1 cellular context compared by ENCODE assay signal in genomic region chr12:2812290-2813213, GRCh38.
TF ChIP-seq lines count a peak whose summit lies in the region.

ITFG2 (plus strand) TSS chr12:2812668; CDS start chr12:2812761, 93 bp downstream.

TF ChIP-seq in HepG2, 621 proteins besides CTCF, POLR2A, EP300 and RAD21 (continued from another document and continues in another):
- TF ChIP-seq ZNF737 (CRISPR knock-in tag; IDR thresholded peaks at IDR 0.05; ENCODE audit: borderline replicate concordance) (peak; percentile 99), ZBTB44 (CRISPR knock-in tag; IDR thresholded peaks at IDR 0.05) (no peak), POLR2G (IDR thresholded peaks at IDR 0.05; ENCODE audit: low read depth, low read length) (peak; percentile 98), NFAT5 (CRISPR knock-in tag; IDR thresholded peaks at IDR 0.05) (peak; percentile 95), ZNF253 (CRISPR knock-in tag; IDR thresholded peaks at IDR 0.05; ENCODE audit: borderline replicate concordance) (no peak), ZEB1 (IDR thresholded peaks at IDR 0.05; ENCODE audit: insufficient replicate concordance, low read depth) (no peak), ZBTB20 (CRISPR knock-in tag; IDR thresholded peaks at IDR 0.05; ENCODE audit: borderline replicate concordance, low read depth) (peak; percentile 89; the same call in 1 of the 2 replicates), CENPBD1 (CRISPR knock-in tag; IDR thresholded peaks at IDR 0.05; ENCODE audit: borderline replicate concordance, low read depth) (no peak), PAWR (CRISPR knock-in tag; IDR thresholded peaks at IDR 0.05; ENCODE audit: borderline replicate concordance) (no peak), ZNF549 (CRISPR knock-in tag; IDR thresholded peaks at IDR 0.05) (no peak), TBL1XR1 (IDR thresholded peaks at IDR 0.05; ENCODE audit: borderline replicate concordance, low read length, partially characterized antibody) (no peak), MEIS2 (CRISPR knock-in tag; IDR thresholded peaks at IDR 0.05) (peak; percentile 54; the same call in 1 of the 2 replicates), NR3C1 (CRISPR knock-in tag; IDR thresholded peaks at IDR 0.05) (no peak), CENPT (CRISPR knock-in tag; IDR thresholded peaks at IDR 0.05; ENCODE audit: low read depth) (no peak), ZKSCAN5 (CRISPR knock-in tag; IDR thresholded peaks at IDR 0.05) (no peak), MZF1 (CRISPR knock-in tag; IDR thresholded peaks at IDR 0.05; ENCODE audit: borderline replicate concordance) (peak; percentile 87; the same call in 1 of the 2 replicates), ZNF570 (CRISPR knock-in tag; IDR thresholded peaks at IDR 0.05; ENCODE audit: borderline replicate concordance) (no peak), SP2 (CRISPR knock-in tag; IDR thresholded peaks at IDR 0.05) (peak; percentile 93), ZMAT3 (CRISPR knock-in tag; conservative IDR thresholded peaks at IDR 0.05) (0 out of 2 replicates have a peak, but pooled peaks have one; percentile 34), ZSCAN22 (CRISPR knock-in tag; IDR thresholded peaks at IDR 0.05) (no peak), ZNF713 (CRISPR knock-in tag; IDR thresholded peaks at IDR 0.05) (no peak), MXD4 (CRISPR knock-in tag; IDR thresholded peaks at IDR 0.05) (peak; percentile 85), ZNF331 (CRISPR knock-in tag; IDR thresholded peaks at IDR 0.05) (peak; percentile 75), ZNF724P (CRISPR knock-in tag; IDR thresholded peaks at IDR 0.05; ENCODE audit: borderline replicate concordance) (peak; percentile 82; the same call in 1 of the 2 replicates), KDM4B (CRISPR knock-in tag; IDR thresholded peaks at IDR 0.05) (0 out of 2 replicates have a peak, but pooled peaks have one; percentile 64), HIC2 (CRISPR knock-in tag; IDR thresholded peaks at IDR 0.05; ENCODE audit: low read depth) (0 out of 2 replicates have a peak, but pooled peaks have one; percentile 21), ARNT (IDR thresholded peaks at IDR 0.05) (no peak)
- TF ChIP-seq, protein P1, sequence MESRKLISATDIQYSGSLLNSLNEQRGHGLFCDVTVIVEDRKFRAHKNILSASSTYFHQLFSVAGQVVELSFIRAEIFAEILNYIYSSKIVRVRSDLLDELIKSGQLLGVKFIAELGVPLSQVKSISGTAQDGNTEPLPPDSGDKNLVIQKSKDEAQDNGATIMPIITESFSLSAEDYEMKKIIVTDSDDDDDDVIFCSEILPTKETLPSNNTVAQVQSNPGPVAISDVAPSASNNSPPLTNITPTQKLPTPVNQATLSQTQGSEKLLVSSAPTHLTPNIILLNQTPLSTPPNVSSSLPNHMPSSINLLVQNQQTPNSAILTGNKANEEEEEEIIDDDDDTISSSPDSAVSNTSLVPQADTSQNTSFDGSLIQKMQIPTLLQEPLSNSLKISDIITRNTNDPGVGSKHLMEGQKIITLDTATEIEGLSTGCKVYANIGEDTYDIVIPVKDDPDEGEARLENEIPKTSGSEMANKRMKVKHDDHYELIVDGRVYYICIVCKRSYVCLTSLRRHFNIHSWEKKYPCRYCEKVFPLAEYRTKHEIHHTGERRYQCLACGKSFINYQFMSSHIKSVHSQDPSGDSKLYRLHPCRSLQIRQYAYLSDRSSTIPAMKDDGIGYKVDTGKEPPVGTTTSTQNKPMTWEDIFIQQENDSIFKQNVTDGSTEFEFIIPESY (CRISPR knock-in tag; IDR thresholded peaks at IDR 0.05): peak; percentile 62
- TF ChIP-seq, protein P2, sequence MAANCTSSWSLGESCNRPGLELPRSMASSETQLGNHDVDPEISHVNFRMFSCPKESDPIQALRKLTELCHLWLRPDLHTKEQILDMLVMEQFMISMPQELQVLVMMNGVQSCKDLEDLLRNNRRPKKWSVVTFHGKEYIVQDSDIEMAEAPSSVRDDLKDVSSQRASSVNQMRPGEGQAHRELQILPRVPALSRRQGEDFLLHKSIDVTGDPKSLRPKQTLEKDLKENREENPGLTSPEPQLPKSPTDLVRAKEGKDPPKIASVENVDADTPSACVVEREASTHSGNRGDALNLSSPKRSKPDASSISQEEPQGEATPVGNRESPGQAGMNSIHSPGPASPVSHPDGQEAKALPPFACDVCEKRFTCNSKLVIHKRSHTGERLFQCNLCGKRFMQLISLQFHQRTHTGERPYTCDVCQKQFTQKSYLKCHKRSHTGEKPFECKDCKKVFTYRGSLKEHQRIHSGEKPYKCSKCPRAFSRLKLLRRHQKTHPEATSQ (CRISPR knock-in tag; IDR thresholded peaks at IDR 0.05; ENCODE audit: borderline replicate concordance): no peak; the same call in 1 of the 2 replicates
- TF ChIP-seq, protein P3, sequence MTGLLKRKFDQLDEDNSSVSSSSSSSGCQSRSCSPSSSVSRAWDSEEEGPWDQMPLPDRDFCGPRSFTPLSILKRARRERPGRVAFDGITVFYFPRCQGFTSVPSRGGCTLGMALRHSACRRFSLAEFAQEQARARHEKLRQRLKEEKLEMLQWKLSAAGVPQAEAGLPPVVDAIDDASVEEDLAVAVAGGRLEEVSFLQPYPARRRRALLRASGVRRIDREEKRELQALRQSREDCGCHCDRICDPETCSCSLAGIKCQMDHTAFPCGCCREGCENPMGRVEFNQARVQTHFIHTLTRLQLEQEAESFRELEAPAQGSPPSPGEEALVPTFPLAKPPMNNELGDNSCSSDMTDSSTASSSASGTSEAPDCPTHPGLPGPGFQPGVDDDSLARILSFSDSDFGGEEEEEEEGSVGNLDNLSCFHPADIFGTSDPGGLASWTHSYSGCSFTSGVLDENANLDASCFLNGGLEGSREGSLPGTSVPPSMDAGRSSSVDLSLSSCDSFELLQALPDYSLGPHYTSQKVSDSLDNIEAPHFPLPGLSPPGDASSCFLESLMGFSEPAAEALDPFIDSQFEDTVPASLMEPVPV (CRISPR knock-in tag; IDR thresholded peaks at IDR 0.05): peak; percentile 76
- TF ChIP-seq, protein P4, sequence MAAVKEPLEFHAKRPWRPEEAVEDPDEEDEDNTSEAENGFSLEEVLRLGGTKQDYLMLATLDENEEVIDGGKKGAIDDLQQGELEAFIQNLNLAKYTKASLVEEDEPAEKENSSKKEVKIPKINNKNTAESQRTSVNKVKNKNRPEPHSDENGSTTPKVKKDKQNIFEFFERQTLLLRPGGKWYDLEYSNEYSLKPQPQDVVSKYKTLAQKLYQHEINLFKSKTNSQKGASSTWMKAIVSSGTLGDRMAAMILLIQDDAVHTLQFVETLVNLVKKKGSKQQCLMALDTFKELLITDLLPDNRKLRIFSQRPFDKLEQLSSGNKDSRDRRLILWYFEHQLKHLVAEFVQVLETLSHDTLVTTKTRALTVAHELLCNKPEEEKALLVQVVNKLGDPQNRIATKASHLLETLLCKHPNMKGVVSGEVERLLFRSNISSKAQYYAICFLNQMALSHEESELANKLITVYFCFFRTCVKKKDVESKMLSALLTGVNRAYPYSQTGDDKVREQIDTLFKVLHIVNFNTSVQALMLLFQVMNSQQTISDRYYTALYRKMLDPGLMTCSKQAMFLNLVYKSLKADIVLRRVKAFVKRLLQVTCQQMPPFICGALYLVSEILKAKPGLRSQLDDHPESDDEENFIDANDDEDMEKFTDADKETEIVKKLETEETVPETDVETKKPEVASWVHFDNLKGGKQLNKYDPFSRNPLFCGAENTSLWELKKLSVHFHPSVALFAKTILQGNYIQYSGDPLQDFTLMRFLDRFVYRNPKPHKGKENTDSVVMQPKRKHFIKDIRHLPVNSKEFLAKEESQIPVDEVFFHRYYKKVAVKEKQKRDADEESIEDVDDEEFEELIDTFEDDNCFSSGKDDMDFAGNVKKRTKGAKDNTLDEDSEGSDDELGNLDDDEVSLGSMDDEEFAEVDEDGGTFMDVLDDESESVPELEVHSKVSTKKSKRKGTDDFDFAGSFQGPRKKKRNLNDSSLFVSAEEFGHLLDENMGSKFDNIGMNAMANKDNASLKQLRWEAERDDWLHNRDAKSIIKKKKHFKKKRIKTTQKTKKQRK (IDR thresholded peaks at IDR 0.05; ENCODE audit: low read length): peak; percentile 40; the same call in 1 of the 2 replicates
- TF ChIP-seq, protein P5, sequence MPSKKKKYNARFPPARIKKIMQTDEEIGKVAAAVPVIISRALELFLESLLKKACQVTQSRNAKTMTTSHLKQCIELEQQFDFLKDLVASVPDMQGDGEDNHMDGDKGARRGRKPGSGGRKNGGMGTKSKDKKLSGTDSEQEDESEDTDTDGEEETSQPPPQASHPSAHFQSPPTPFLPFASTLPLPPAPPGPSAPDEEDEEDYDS (CRISPR knock-in tag; IDR thresholded peaks at IDR 0.05): peak; percentile 64
- TF ChIP-seq, protein P6, sequence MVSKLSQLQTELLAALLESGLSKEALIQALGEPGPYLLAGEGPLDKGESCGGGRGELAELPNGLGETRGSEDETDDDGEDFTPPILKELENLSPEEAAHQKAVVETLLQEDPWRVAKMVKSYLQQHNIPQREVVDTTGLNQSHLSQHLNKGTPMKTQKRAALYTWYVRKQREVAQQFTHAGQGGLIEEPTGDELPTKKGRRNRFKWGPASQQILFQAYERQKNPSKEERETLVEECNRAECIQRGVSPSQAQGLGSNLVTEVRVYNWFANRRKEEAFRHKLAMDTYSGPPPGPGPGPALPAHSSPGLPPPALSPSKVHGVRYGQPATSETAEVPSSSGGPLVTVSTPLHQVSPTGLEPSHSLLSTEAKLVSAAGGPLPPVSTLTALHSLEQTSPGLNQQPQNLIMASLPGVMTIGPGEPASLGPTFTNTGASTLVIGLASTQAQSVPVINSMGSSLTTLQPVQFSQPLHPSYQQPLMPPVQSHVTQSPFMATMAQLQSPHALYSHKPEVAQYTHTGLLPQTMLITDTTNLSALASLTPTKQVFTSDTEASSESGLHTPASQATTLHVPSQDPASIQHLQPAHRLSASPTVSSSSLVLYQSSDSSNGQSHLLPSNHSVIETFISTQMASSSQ (IDR thresholded peaks at IDR 0.05; ENCODE audit: low read depth): peak; percentile 50
- TF ChIP-seq, protein P6 (CRISPR knock-in tag; IDR thresholded peaks at IDR 0.05; ENCODE audit: borderline replicate concordance): peak; percentile 72; the same call in 1 of the 2 replicates
